In the genomic region with DNA sequence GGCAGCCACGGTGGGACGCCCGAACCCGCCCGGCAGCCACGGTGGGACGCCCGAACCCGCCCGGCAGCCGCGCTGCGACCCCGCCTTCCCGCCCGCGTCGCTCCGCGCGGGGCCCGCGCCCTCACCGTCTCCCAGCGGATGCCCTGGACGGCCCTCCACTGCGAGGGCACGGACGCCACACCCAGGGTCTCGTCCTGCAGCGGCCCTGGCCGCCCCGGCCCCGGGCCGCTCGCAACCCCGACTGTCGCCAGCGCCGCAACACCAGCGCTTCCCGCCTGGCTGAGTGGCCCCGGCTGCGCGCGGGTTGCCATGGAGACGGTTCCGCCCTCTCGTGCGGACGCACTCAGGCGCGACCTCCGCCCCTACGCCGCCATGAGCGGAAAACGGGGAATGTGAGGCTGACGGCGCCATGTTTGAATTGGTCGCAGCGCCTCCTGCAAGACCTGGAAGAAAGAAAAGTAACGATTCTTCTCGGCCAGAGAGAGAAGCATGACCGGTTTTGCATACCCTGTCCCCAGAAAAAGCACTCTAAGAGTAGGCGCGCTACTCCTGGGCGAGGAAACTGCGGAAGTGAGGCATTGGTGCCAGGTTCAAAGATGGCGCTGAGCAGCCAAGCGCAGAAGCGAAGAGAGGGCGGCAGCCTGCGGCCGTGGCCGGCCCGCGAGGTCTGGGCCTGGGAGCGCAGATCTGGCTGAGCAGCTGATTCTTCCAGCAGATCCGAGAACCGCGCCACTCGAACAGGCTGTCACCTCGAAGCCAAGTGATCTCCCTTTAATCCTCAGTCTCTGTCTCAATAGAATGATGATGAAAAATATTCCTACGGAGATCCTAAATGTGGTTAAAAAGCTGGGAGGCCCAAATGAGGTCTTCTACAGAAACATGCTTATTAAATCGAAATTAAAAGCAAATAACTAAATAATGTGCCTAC, we compare ENCODE assay signal across 8 cellular contexts. TPM values are rescaled to one million over a fixed set of nuclear protein-coding genes. Genes with fewer than 3 reads are reported as not detected.
DNase-seq lines count a peak whose midpoint lies in the region; ATAC-seq and TF ChIP-seq lines count a peak whose summit lies in the region.

A gene (minus strand): TSS at position 432 of the 928 bp plus-strand sequence. CDS start 121 bp downstream, at position 311.

- WGBS in liver: under 1% methylated on average over 86 of the region's 86 CpGs

- H3K4me2 ChIP-seq in BLaER1 treated with 17β-estradiol and CSF1 and Interleukin-3, amounts not matched to agents 10 nM and 100 nM: peak within 1 kb of the TSS; percentile 62 to 97 (median 76)

- peaks cover 0 to 15% (median 0%) of the 10 kb centered on the region in 11 experiments; a peak in 2 of 22 replicates for H3K36me3 ChIP-seq in BLaER1 treated with 17β-estradiol and CSF1 and Interleukin-3, amounts not matched to agents 10 nM and 100 nM
- H3K36me3 ChIP-seq in liver (ENCODE audit: control insufficient read depth in 4 of 4, insufficient read depth in 3 of 4, low read depth in 1 of 4, low read length in 3 of 4): no peaks in the 10 kb centered on the region

- no peak for TF ChIP-seq CTCF in liver (IDR thresholded peaks at IDR 0.05; ENCODE audit: low read depth, low read length, missing input control)

- no peaks in the 10 kb centered on the region for H3K9me3 ChIP-seq in BLaER1 treated with 17β-estradiol and CSF1 and Interleukin-3, amounts not matched to agents 10 nM and 100 nM (replicated peaks in 1 of 11)
- H3K9me3 ChIP-seq in liver (ENCODE audit: control insufficient read depth in 4 of 4, low read length in 3 of 4): no peaks in the 10 kb centered on the region

- peak within 1 kb of the TSS; percentile 91 to 99 (median 97) for H3K9ac ChIP-seq in BLaER1 treated with 17β-estradiol and CSF1 and Interleukin-3, amounts not matched to agents 10 nM and 100 nM
- peak within 1 kb of the TSS; percentile 44 to 88 for H3K9ac ChIP-seq in liver (ENCODE audit: low read depth in 1 of 2, low read length in 2 of 2)

- peak in 1 of 2 donors; percentile 55 for TF ChIP-seq RAD21 in liver (IDR thresholded peaks at IDR 0.05)

- no peaks in the 10 kb centered on the region for H3K27me3 ChIP-seq in BLaER1 treated with 17β-estradiol and CSF1 and Interleukin-3, amounts not matched to agents 10 nM and 100 nM
- no peaks in the 10 kb centered on the region for H3K27me3 ChIP-seq in liver (ENCODE audit: control insufficient read depth in 4 of 4, insufficient read depth in 4 of 4, low read length in 3 of 4)

- H3K4me1 ChIP-seq in BLaER1 treated with 17β-estradiol and CSF1 and Interleukin-3, amounts not matched to agents 10 nM and 100 nM: peaks cover 0 to 23% (median 18%) of the 10 kb centered on the region in 10 experiments; a peak in 16 of 20 replicates
- H3K4me1 ChIP-seq in liver (ENCODE audit: control insufficient read depth in 4 of 4, insufficient read depth in 4 of 4, low read length in 3 of 4): peaks cover 0 to 4% (median 1%) of the 10 kb centered on the region in 4 donors

- H4K20me1 ChIP-seq in BLaER1 treated with 17β-estradiol and CSF1 and Interleukin-3, amounts not matched to agents 10 nM and 100 nM: no peaks in the 10 kb centered on the region

- DNase-seq in NCI-H774 (lab: John Stamatoyannopoulos, UW) (peak; percentile 97), dermis microvascular lymphatic vessel endothelial cell (ENCODE audit: low read depth in 2 of 2) (peak; percentile 86 to 94)
- peak; percentile 95 to 96 for DNase-seq in activated CD4-positive, alpha-beta T cell treated with anti-CD3 and anti-CD28 coated beads, Interleukin-2, amount 50 U/mL, for 4 hours
- peak; percentile 98 for DNase-seq in stimulated activated CD4-positive, alpha-beta T cell treated with anti-CD3 and anti-CD28 coated beads, Interleukin-4, amount 100 ng/mL, for 1 hour

- peak within 1 kb of the TSS; percentile 64 to 89 (median 82) for H3K4me3 ChIP-seq in BLaER1 treated with 17β-estradiol and CSF1 and Interleukin-3, amounts not matched to agents 10 nM and 100 nM
- peak within 1 kb of the TSS; percentile 70 to 94 (median 79) for H3K4me3 ChIP-seq in liver (ENCODE audit: low read depth in 1 of 3, low read length in 3 of 3)

- H3K27ac ChIP-seq in BLaER1 treated with 17β-estradiol and CSF1 and Interleukin-3, amounts not matched to agents 10 nM and 100 nM: peak within 1 kb of the TSS; percentile 94 to 100 (median 99)
- H3K27ac ChIP-seq in liver (ENCODE audit: low read depth in 1 of 2, low read length in 2 of 2): peak within 1 kb of the TSS; percentile 96 to 97

- ATAC-seq in GM19328 (IDR thresholded peaks at IDR 0.05; ENCODE audit: unreplicated experiment) (peak; percentile 63), HG03521 (IDR thresholded peaks at IDR 0.05; ENCODE audit: unreplicated experiment) (peak; percentile 58)

TF ChIP-seq in liver, 16 proteins besides CTCF, POLR2A, EP300 and RAD21:
- TF ChIP-seq TAF1 (conservative IDR thresholded peaks at IDR 0.05) (peak; percentile 69), EGR1 (IDR thresholded peaks at IDR 0.05; ENCODE audit: low read depth in 2 of 2) (peak; percentile 14 to 27), YY1 (IDR thresholded peaks at IDR 0.05) (peak; percentile 100), JUND (IDR thresholded peaks at IDR 0.05) (no peak), NR2F2 (IDR thresholded peaks at IDR 0.05) (peak; percentile 77), SP1 (IDR thresholded peaks at IDR 0.05) (peak; percentile 69), FOXA1 (IDR thresholded peaks at IDR 0.05) (peak; percentile 15), HNF4A (conservative IDR thresholded peaks at IDR 0.05) (peak; percentile 47 to 57), HNF4G (IDR thresholded peaks at IDR 0.05) (no peak), RXRA (IDR thresholded peaks at IDR 0.05) (no peak), FOXA2 (IDR thresholded peaks at IDR 0.05) (no peak), GABPA (IDR thresholded peaks at IDR 0.05 in 1 of 2, conservative IDR thresholded peaks at IDR 0.05 in 1 of 2) (peak in 1 of 2 donors; percentile 74)
- TF ChIP-seq, protein P1, sequence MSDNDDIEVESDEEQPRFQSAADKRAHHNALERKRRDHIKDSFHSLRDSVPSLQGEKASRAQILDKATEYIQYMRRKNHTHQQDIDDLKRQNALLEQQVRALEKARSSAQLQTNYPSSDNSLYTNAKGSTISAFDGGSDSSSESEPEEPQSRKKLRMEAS (IDR thresholded peaks at IDR 0.05): peak; percentile 54
- TF ChIP-seq, protein P2, sequence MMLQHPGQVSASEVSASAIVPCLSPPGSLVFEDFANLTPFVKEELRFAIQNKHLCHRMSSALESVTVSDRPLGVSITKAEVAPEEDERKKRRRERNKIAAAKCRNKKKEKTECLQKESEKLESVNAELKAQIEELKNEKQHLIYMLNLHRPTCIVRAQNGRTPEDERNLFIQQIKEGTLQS (IDR thresholded peaks at IDR 0.05): peak; percentile 22
- TF ChIP-seq, protein P3, sequence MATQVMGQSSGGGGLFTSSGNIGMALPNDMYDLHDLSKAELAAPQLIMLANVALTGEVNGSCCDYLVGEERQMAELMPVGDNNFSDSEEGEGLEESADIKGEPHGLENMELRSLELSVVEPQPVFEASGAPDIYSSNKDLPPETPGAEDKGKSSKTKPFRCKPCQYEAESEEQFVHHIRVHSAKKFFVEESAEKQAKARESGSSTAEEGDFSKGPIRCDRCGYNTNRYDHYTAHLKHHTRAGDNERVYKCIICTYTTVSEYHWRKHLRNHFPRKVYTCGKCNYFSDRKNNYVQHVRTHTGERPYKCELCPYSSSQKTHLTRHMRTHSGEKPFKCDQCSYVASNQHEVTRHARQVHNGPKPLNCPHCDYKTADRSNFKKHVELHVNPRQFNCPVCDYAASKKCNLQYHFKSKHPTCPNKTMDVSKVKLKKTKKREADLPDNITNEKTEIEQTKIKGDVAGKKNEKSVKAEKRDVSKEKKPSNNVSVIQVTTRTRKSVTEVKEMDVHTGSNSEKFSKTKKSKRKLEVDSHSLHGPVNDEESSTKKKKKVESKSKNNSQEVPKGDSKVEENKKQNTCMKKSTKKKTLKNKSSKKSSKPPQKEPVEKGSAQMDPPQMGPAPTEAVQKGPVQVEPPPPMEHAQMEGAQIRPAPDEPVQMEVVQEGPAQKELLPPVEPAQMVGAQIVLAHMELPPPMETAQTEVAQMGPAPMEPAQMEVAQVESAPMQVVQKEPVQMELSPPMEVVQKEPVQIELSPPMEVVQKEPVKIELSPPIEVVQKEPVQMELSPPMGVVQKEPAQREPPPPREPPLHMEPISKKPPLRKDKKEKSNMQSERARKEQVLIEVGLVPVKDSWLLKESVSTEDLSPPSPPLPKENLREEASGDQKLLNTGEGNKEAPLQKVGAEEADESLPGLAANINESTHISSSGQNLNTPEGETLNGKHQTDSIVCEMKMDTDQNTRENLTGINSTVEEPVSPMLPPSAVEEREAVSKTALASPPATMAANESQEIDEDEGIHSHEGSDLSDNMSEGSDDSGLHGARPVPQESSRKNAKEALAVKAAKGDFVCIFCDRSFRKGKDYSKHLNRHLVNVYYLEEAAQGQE (IDR thresholded peaks at IDR 0.05): no peak
- TF ChIP-seq, protein P4, sequence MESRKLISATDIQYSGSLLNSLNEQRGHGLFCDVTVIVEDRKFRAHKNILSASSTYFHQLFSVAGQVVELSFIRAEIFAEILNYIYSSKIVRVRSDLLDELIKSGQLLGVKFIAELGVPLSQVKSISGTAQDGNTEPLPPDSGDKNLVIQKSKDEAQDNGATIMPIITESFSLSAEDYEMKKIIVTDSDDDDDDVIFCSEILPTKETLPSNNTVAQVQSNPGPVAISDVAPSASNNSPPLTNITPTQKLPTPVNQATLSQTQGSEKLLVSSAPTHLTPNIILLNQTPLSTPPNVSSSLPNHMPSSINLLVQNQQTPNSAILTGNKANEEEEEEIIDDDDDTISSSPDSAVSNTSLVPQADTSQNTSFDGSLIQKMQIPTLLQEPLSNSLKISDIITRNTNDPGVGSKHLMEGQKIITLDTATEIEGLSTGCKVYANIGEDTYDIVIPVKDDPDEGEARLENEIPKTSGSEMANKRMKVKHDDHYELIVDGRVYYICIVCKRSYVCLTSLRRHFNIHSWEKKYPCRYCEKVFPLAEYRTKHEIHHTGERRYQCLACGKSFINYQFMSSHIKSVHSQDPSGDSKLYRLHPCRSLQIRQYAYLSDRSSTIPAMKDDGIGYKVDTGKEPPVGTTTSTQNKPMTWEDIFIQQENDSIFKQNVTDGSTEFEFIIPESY (IDR thresholded peaks at IDR 0.05): peak; percentile 66

RNA-seq across cellular contexts. Expression of the gene that starts here (rescaled TPM):
- 54.9 and 65.9 TPM in 2 replicates for total RNA-seq in dermis microvascular lymphatic vessel endothelial cell
- 10 to 100 TPM; 10.9 to 58.0 TPM for total RNA-seq in liver
- 10 to 100 TPM; 18.5 to 20.7 TPM for polyA plus RNA-seq in liver

Comparison
In these comparisons a context has a peak if more than half of its experiments do, and no peak if none do; other contexts are left out.
1. Peak in every context shown above with its lines: DNase-seq, ATAC-seq, H3K4me3 ChIP-seq and H3K27ac ChIP-seq.